15 cellular contexts compared by ENCODE assay signal in genomic region chr19:53873451-53874383, GRCh38. TPM values are rescaled to one million over a fixed set of nuclear protein-coding genes. Genes with fewer than 3 reads are reported as not detected.
DNase-seq lines count a peak whose midpoint lies in the region; ATAC-seq and TF ChIP-seq lines count a peak whose summit lies in the region.
"Had no signal": no experiment of that assay in that cellular context is flagged by ENCODE, and none has a peak within 500 bp of the region (broad histone marks: within the 10 kb centered on the region; RNA-seq: fewer than 3 reads in every experiment).

No MANE protein-coding gene starts in this region.

- no peak overlapping the region for H3K4me3 Mint-ChIP-seq in activated naive CD4-positive, alpha-beta T cell treated with anti-CD3 and anti-CD28 coated beads, Interleukin-2, amount 50 U/mL, for 24 hours
- no peak overlapping the region for H3K4me3 Mint-ChIP-seq in activated naive CD4-positive, alpha-beta T cell treated with anti-CD3 and anti-CD28 coated beads for 36 hours
- H3K4me3 Mint-ChIP-seq in T-cell (peak overlapping the region in 2 of 3 donors; percentile 59 to 63), immature natural killer cell (peak overlapping the region in 1 of 5 donors; percentile 30), type B pancreatic cell (peak overlapping the region; percentile 25)

- TF ChIP-seq POLR2A in erythroblast (IDR thresholded peaks at IDR 0.05; ENCODE audit: low read length), result no peak

- CTCF ChIA-PET in activated naive CD4-positive, alpha-beta T cell treated with anti-CD3 and anti-CD28 coated beads for 36 hours (lab: Charles Lee), result no interaction called here
- CTCF ChIA-PET in T-cell (lab: Charles Lee), result interaction anchor here in 1 of 2 donors (0.6 kb wide), 2 partner anchors 49 to 1256 kb away, joined by 4 read pairs; no protein-coding TSS in a partner anchor

- TF ChIP-seq CTCF in type B pancreatic cell (conservative IDR thresholded peaks at IDR 0.05), result no peak

- no peak for ATAC-seq in T-cell (replicated peaks in 1 of 4)
- ATAC-seq in HG03354 (IDR thresholded peaks at IDR 0.05; ENCODE audit: poor library complexity, severe bottlenecking, unreplicated experiment), result no peak
- ATAC-seq in HG03097 (IDR thresholded peaks at IDR 0.05; ENCODE audit: low FRiP score, unreplicated experiment), result no peak

- H3K27ac Mint-ChIP-seq in activated naive CD4-positive, alpha-beta T cell treated with anti-CD3 and anti-CD28 coated beads, Interleukin-2, amount 50 U/mL, for 24 hours, result peak overlapping the region; percentile 53
- no peak overlapping the region for H3K27ac Mint-ChIP-seq in activated naive CD4-positive, alpha-beta T cell treated with anti-CD3 and anti-CD28 coated beads for 36 hours
- H3K27ac Mint-ChIP-seq in T-cell, result peak overlapping the region; percentile 97
- H3K27ac Mint-ChIP-seq in immature natural killer cell, result peak overlapping the region; percentile 61 to 86 (median 78)
- peak overlapping the region; percentile 80 for H3K27ac Mint-ChIP-seq in type B pancreatic cell

- intact Hi-C loops in activated naive CD4-positive, alpha-beta T cell treated with anti-CD3 and anti-CD28 coated beads for 36 hours (cut with micrococcal nuclease), result no loop called here

- no peaks in the 10 kb centered on the region for H3K9me3 Mint-ChIP-seq in activated naive CD4-positive, alpha-beta T cell treated with anti-CD3 and anti-CD28 coated beads, Interleukin-2, amount 50 U/mL, for 24 hours
- H3K9me3 Mint-ChIP-seq in activated naive CD4-positive, alpha-beta T cell treated with anti-CD3 and anti-CD28 coated beads for 36 hours, result no peaks in the 10 kb centered on the region
- H3K9me3 Mint-ChIP-seq in T-cell, result peaks cover 0 to 8% (median 6%) of the 10 kb centered on the region in 3 donors
- no peaks in the 10 kb centered on the region for H3K9me3 Mint-ChIP-seq in immature natural killer cell
- no peaks in the 10 kb centered on the region for H3K9me3 Mint-ChIP-seq in type B pancreatic cell

- DNase-seq in activated naive CD4-positive, alpha-beta T cell treated with anti-CD3 and anti-CD28 coated beads for 36 hours, result no peak
- DNase-seq in T-cell, result peak in 2 of 34 experiments; percentile 34 to 47
- no peak for DNase-seq in immature natural killer cell
- DNase-seq in type B pancreatic cell (ENCODE audit: extremely low spot score, unreplicated experiment), result no peak
- no peak for DNase-seq in erythroblast (lab: John Stamatoyannopoulos, UW)
- DNase-seq: EL; foreskin fibroblast; MG63; stimulated activated CD4-positive, alpha-beta T cell treated with anti-CD3 and anti-CD28 coated beads, Interleukin-1b, Interleukin-23, amount 100 ng/mL, for 48 hours; uterus had no signal

- POLR2A ChIA-PET in T-cell (lab: Charles Lee), result interaction anchor here in 1 of 2 donors (0.6 to 1.1 kb wide), 3 partner anchors 263 to 587 kb away, joined by 3 to 6 read pairs (median 4); partner anchors contain the start of gene CNOT3

- no peaks in the 10 kb centered on the region for H3K27me3 Mint-ChIP-seq in activated naive CD4-positive, alpha-beta T cell treated with anti-CD3 and anti-CD28 coated beads, Interleukin-2, amount 50 U/mL, for 24 hours
- no peaks in the 10 kb centered on the region for H3K27me3 Mint-ChIP-seq in activated naive CD4-positive, alpha-beta T cell treated with anti-CD3 and anti-CD28 coated beads for 36 hours (ENCODE audit: low read depth)
- H3K27me3 Mint-ChIP-seq in T-cell (peaks cover 0 to under 1% of the 10 kb centered on the region in 2 donors), immature natural killer cell (ENCODE audit: low read depth in 3 of 3) (peaks cover 28 to 50% (median 29%) of the 10 kb centered on the region in 3 donors), type B pancreatic cell (no peaks in the 10 kb centered on the region)

- H3K4me1 Mint-ChIP-seq in activated naive CD4-positive, alpha-beta T cell treated with anti-CD3 and anti-CD28 coated beads, Interleukin-2, amount 50 U/mL, for 24 hours, result peaks cover 69% of the 10 kb centered on the region
- H3K4me1 Mint-ChIP-seq in activated naive CD4-positive, alpha-beta T cell treated with anti-CD3 and anti-CD28 coated beads for 36 hours (ENCODE audit: low read depth), result peaks cover 68% of the 10 kb centered on the region
- H3K4me1 Mint-ChIP-seq in T-cell, result peaks cover 73 to 76% (median 75%) of the 10 kb centered on the region in 3 donors
- peaks cover 34 to 38% of the 10 kb centered on the region in 2 donors for H3K4me1 Mint-ChIP-seq in immature natural killer cell
- H3K4me1 Mint-ChIP-seq in type B pancreatic cell (ENCODE audit: unreplicated experiment), result peaks cover 13% of the 10 kb centered on the region

- peaks cover 24% of the 10 kb centered on the region for H3K36me3 Mint-ChIP-seq in activated naive CD4-positive, alpha-beta T cell treated with anti-CD3 and anti-CD28 coated beads, Interleukin-2, amount 50 U/mL, for 24 hours
- H3K36me3 Mint-ChIP-seq in activated naive CD4-positive, alpha-beta T cell treated with anti-CD3 and anti-CD28 coated beads for 36 hours (ENCODE audit: low read depth), result peaks cover 13% of the 10 kb centered on the region
- H3K36me3 Mint-ChIP-seq in T-cell (peaks cover 42% of the 10 kb centered on the region), immature natural killer cell (peaks cover 15 to 22% (median 20%) of the 10 kb centered on the region in 3 donors), type B pancreatic cell (peaks cover 25% of the 10 kb centered on the region)

RNA-seq across cellular contexts. Expression of gene MYADM, which starts 6.0 kb away (rescaled TPM):
- total RNA-seq in activated naive CD4-positive, alpha-beta T cell treated with anti-CD3 and anti-CD28 coated beads for 36 hours, result 10 to 100 TPM; 13.6 to 13.9 TPM
- 100 to 1,000 TPM in 2 of 5 donors, 10 to 100 TPM in 3; 49.9 to 335 (median 70.9) TPM for total RNA-seq in T-cell
- 10 to 100 TPM; 20.1 to 40.5 (median 34.0) TPM for polyA plus RNA-seq in immature natural killer cell
- total RNA-seq in type B pancreatic cell (ENCODE audit: low replicate concordance), result 69.5 and 73.5 TPM in 2 replicates

RNA-seq across cellular contexts. Expression of gene PRKCG, which starts 8.3 kb away (rescaled TPM):
- total RNA-seq in activated naive CD4-positive, alpha-beta T cell treated with anti-CD3 and anti-CD28 coated beads for 36 hours, result not detected
- total RNA-seq in T-cell (1 to 10 TPM in 1 of 5 donors, under 1 TPM in 2, not detected in 2; 0.15 to 2.4 (median 0.32) TPM), type B pancreatic cell (ENCODE audit: low replicate concordance) (2.4 and 3.1 TPM in 2 replicates)
- polyA plus RNA-seq in immature natural killer cell, result not detected
- total RNA-seq: activated CD8-positive, alpha-beta memory T cell treated with anti-CD3 and anti-CD28 coated beads for 36 hours; pulmonary artery endothelial cell had no signal

RNA-seq across cellular contexts. Expression of gene CACNG7, which starts 35.4 kb away (rescaled TPM):
- not detected for total RNA-seq in activated naive CD4-positive, alpha-beta T cell treated with anti-CD3 and anti-CD28 coated beads for 36 hours
- total RNA-seq in T-cell, result not detected
- not detected for polyA plus RNA-seq in immature natural killer cell
- total RNA-seq in type B pancreatic cell (ENCODE audit: low replicate concordance), result 0.67 and 6.0 TPM in 2 replicates
- total RNA-seq: activated CD8-positive, alpha-beta memory T cell treated with anti-CD3 and anti-CD28 coated beads for 36 hours had no signal

RNA-seq across cellular contexts. Expression of gene NLRP12, which starts 49.6 kb away (rescaled TPM):
- total RNA-seq in activated naive CD4-positive, alpha-beta T cell treated with anti-CD3 and anti-CD28 coated beads for 36 hours, result not detected
- total RNA-seq in T-cell (not detected), type B pancreatic cell (ENCODE audit: low replicate concordance) (not detected in 2 replicates)
- under 1 TPM in 2 of 3 donors, not detected in 1; 0.20 to 0.28 TPM for polyA plus RNA-seq in immature natural killer cell
- total RNA-seq: activated CD8-positive, alpha-beta memory T cell treated with anti-CD3 and anti-CD28 coated beads for 36 hours had no signal

Comparison
In these comparisons a context has a peak if more than half of its experiments do, and no peak if none do; other contexts are left out.
1. H3K4me3 Mint-ChIP-seq: peak in T-cell (2 of 3) and type B pancreatic cell (single experiment); none in activated naive CD4-positive, alpha-beta T cell treated with anti-CD3 and anti-CD28 coated beads, Interleukin-2, amount 50 U/mL, for 24 hours (single experiment) and activated naive CD4-positive, alpha-beta T cell treated with anti-CD3 and anti-CD28 coated beads for 36 hours (single experiment).